In the genomic region with DNA sequence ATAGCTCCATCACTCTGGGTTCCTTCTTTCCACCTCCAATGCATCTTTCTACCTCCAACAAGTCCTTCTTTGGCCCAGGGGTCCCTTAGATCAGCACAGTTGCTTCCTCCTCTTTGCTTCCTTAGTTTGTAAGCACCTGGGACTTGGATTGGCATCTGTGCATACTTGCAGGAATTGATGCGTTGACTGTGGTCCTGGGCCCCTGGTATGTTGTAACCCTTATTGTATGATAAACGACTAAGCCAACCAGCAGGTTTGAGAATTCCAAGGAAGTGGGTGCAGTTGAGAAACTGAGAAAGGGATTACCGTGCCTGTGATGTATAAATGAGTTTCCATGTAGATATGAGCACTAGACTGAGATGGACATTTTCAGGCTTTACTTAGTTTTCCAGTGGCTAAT, we compare ENCODE assay signal across 1 cellular context.
TF ChIP-seq lines count a peak whose summit lies in the region.

No MANE protein-coding gene starts in this region.

TF ChIP-seq in H1, 55 proteins besides CTCF, POLR2A, EP300 and RAD21 (continued from another document):
- TF ChIP-seq, protein P1, sequence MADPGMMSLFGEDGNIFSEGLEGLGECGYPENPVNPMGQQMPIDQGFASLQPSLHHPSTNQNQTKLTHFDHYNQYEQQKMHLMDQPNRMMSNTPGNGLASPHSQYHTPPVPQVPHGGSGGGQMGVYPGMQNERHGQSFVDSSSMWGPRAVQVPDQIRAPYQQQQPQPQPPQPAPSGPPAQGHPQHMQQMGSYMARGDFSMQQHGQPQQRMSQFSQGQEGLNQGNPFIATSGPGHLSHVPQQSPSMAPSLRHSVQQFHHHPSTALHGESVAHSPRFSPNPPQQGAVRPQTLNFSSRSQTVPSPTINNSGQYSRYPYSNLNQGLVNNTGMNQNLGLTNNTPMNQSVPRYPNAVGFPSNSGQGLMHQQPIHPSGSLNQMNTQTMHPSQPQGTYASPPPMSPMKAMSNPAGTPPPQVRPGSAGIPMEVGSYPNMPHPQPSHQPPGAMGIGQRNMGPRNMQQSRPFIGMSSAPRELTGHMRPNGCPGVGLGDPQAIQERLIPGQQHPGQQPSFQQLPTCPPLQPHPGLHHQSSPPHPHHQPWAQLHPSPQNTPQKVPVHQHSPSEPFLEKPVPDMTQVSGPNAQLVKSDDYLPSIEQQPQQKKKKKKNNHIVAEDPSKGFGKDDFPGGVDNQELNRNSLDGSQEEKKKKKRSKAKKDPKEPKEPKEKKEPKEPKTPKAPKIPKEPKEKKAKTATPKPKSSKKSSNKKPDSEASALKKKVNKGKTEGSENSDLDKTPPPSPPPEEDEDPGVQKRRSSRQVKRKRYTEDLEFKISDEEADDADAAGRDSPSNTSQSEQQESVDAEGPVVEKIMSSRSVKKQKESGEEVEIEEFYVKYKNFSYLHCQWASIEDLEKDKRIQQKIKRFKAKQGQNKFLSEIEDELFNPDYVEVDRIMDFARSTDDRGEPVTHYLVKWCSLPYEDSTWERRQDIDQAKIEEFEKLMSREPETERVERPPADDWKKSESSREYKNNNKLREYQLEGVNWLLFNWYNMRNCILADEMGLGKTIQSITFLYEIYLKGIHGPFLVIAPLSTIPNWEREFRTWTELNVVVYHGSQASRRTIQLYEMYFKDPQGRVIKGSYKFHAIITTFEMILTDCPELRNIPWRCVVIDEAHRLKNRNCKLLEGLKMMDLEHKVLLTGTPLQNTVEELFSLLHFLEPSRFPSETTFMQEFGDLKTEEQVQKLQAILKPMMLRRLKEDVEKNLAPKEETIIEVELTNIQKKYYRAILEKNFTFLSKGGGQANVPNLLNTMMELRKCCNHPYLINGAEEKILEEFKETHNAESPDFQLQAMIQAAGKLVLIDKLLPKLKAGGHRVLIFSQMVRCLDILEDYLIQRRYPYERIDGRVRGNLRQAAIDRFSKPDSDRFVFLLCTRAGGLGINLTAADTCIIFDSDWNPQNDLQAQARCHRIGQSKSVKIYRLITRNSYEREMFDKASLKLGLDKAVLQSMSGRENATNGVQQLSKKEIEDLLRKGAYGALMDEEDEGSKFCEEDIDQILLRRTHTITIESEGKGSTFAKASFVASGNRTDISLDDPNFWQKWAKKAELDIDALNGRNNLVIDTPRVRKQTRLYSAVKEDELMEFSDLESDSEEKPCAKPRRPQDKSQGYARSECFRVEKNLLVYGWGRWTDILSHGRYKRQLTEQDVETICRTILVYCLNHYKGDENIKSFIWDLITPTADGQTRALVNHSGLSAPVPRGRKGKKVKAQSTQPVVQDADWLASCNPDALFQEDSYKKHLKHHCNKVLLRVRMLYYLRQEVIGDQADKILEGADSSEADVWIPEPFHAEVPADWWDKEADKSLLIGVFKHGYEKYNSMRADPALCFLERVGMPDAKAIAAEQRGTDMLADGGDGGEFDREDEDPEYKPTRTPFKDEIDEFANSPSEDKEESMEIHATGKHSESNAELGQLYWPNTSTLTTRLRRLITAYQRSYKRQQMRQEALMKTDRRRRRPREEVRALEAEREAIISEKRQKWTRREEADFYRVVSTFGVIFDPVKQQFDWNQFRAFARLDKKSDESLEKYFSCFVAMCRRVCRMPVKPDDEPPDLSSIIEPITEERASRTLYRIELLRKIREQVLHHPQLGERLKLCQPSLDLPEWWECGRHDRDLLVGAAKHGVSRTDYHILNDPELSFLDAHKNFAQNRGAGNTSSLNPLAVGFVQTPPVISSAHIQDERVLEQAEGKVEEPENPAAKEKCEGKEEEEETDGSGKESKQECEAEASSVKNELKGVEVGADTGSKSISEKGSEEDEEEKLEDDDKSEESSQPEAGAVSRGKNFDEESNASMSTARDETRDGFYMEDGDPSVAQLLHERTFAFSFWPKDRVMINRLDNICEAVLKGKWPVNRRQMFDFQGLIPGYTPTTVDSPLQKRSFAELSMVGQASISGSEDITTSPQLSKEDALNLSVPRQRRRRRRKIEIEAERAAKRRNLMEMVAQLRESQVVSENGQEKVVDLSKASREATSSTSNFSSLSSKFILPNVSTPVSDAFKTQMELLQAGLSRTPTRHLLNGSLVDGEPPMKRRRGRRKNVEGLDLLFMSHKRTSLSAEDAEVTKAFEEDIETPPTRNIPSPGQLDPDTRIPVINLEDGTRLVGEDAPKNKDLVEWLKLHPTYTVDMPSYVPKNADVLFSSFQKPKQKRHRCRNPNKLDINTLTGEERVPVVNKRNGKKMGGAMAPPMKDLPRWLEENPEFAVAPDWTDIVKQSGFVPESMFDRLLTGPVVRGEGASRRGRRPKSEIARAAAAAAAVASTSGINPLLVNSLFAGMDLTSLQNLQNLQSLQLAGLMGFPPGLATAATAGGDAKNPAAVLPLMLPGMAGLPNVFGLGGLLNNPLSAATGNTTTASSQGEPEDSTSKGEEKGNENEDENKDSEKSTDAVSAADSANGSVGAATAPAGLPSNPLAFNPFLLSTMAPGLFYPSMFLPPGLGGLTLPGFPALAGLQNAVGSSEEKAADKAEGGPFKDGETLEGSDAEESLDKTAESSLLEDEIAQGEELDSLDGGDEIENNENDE (IDR thresholded peaks at IDR 0.05; ENCODE audit: insufficient replicate concordance, low read length) = no peak
- no peak for TF ChIP-seq TAF1 (IDR thresholded peaks at IDR 0.05; ENCODE audit: low read depth, low read length)
- no peak for TF ChIP-seq CHD1 (IDR thresholded peaks at IDR 0.05; ENCODE audit: low read depth, low read length)
- TF ChIP-seq ZNF274 (IDR thresholded peaks at IDR 0.05; ENCODE audit: borderline replicate concordance, extremely low read depth, low read length) = no peak
- TF ChIP-seq PHF8 (conservative IDR thresholded peaks at IDR 0.05; ENCODE audit: low read depth, low read length) = no peak
- no peak for TF ChIP-seq JUND (IDR thresholded peaks at IDR 0.05; ENCODE audit: low read length)
- TF ChIP-seq RFX5 (IDR thresholded peaks at IDR 0.05; ENCODE audit: borderline replicate concordance, low read depth, low read length) = no peak
- no peak for TF ChIP-seq TCF12 (IDR thresholded peaks at IDR 0.05; ENCODE audit: low read depth, low read length)
TF ChIP-seq in H1: peak in this region for 0.
